ENCODE assay signal across 8 cellular contexts in the genomic region with DNA sequence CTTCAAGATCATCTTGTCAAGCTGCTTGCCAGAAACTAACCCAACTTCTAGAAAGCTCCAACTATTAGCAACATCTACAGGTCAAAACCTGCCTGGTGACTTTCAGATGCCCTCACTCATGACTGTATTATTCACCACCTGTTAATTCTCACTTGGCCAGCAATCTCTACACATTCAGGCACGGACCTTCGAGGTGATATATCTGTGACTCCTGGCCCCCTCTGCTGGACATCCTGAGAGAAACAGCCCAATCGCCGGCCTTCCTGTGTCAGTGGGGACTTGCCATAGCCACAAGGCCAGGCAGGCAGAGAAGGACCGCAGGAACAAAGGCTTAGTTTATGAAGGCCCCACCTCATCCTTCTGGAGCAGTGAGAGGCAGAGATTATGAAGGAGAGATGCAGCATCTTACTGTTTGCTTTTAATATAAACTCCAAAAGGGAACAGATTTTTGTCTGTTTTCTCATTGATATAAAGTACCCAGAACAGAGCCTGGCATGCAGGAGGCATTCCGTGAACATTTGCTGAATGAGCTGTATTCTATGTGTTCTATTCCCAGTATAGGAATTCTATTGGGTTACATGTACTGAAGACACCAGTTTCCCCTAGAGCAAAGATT. TPM values are rescaled to one million over a fixed set of nuclear protein-coding genes. Genes with fewer than 3 reads are reported as not detected.
A peak's percentile ranks its signal among the peaks of the same experiment; 100 is the strongest.
DNase-seq lines count a peak whose midpoint lies in the region; ATAC-seq, FAIRE-seq and TF ChIP-seq lines count a peak whose summit lies in the region.

No MANE protein-coding gene starts in this region.

- H3K27ac ChIP-seq in thyroid gland = peak overlapping the region in 1 of 3 donors; percentile 30

- TF ChIP-seq POLR2A in erythroblast (IDR thresholded peaks at IDR 0.05; ENCODE audit: low read length) = no peak
- TF ChIP-seq POLR2A in thyroid gland (IDR thresholded peaks at IDR 0.05) = no peak

- DNase-seq in NCI-H526 treated with DMSO at 0.1 percent for 48 hours (lab: John Stamatoyannopoulos, UW) = peak; percentile 29
- DNase-seq in activated CD8-positive, alpha-beta memory T cell treated with anti-CD3 and anti-CD28 coated beads for 24 hours = peak; percentile 79
- DNase-seq in erythroblast (lab: John Stamatoyannopoulos, UW) = peak; percentile 55 to 65
- DNase-seq in midbrain (lab: John Stamatoyannopoulos, UW) = peak; percentile 66
- DNase-seq in thyroid gland = peak; percentile 90 to 91

- ATAC-seq in HG03159 (IDR thresholded peaks at IDR 0.05; ENCODE audit: unreplicated experiment) = peak; percentile 78
- ATAC-seq in HG03039 (IDR thresholded peaks at IDR 0.05; ENCODE audit: unreplicated experiment) = no peak

- peaks cover 12 to 22% of the 10 kb centered on the region in 2 donors for H3K36me3 ChIP-seq in thyroid gland

- H3K9me3 ChIP-seq in thyroid gland = no peaks in the 10 kb centered on the region

- WGBS in thyroid gland, 2 donors = 21 to 27% methylated on average over 6 of the region's 6 CpGs

- peak; percentile 36 for FAIRE-seq in G401.6 (lab: Jason Lieb, UNC)

- H3K4me1 ChIP-seq in thyroid gland = peaks cover 0 to 3% of the 10 kb centered on the region in 2 donors

- no peaks in the 10 kb centered on the region for H3K27me3 ChIP-seq in thyroid gland

- peak; percentile 45 to 93 (median 79) for TF ChIP-seq CTCF in thyroid gland (IDR thresholded peaks at IDR 0.05)

- intact Hi-C loops in thyroid gland (cut with DNase I) = no loop called here

- H3K4me3 ChIP-seq in thyroid gland (replicated peaks in 1 of 3) = no peak overlapping the region

RNA-seq across cellular contexts. Expression of a gene that starts 24.4 kb away (rescaled TPM):
- 10 to 100 TPM in 3 of 4 donors, 1 to 10 TPM in 1; 5.5 to 20.5 (median 13.8) TPM for total RNA-seq in thyroid gland

Comparison
In these comparisons a context has a peak if more than half of its experiments do, and no peak if none do; other contexts are left out.
1. DNase-seq: peak in every context shown above with its lines; median percentile 90 in thyroid gland; 79 in activated CD8-positive, alpha-beta memory T cell treated with anti-CD3 and anti-CD28 coated beads for 24 hours; 66 in midbrain; 60 in erythroblast; 29 in NCI-H526 treated with DMSO at 0.1 percent for 48 hours.